Comparison of ENCODE assay signal across 19 cellular contexts in the genomic region with DNA sequence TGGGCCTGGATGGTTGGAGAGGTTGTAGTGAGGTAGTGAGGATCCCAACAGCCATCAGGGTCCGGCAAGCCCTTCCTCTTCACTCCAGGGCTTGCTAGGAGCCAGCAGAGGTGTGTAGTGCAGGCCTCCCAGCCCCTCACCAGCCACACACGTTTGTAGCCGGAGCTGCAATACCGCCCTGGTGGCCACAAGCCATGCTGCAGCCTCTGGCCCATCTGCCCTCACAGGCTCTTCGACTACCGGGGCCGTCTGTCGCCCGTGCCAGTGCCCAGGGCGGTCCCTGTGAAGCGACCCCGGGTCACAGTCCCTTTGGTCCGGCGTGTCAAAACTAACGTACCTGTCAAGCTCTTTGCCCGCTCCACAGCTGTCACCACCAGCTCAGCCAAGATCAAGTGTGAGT. TPM values are rescaled to one million over a fixed set of nuclear protein-coding genes. Genes with fewer than 3 reads are reported as not detected.
DNase-seq lines count a peak whose midpoint lies in the region; ATAC-seq and TF ChIP-seq lines count a peak whose summit lies in the region.
"Had no signal": no experiment of that assay in that cellular context is flagged by ENCODE, and none has a peak within 500 bp of the region (broad histone marks: within the 10 kb centered on the region; RNA-seq: fewer than 3 reads in every experiment).

No MANE protein-coding gene starts in this region.

- H3K27ac Mint-ChIP-seq in activated naive CD4-positive, alpha-beta T cell treated with anti-CD3 and anti-CD28 coated beads, Interleukin-2, amount 50 U/mL, for 72 hours = peak overlapping the region; percentile 55 to 75
- no peak overlapping the region for H3K27ac Mint-ChIP-seq in HFFc6

- peak; percentile 52 for TF ChIP-seq CTCF in HFFc6 (IDR thresholded peaks at IDR 0.05)
- peak; percentile 15 for TF ChIP-seq CTCF in choroid plexus epithelial cell (conservative IDR thresholded peaks at IDR 0.05; ENCODE audit: low read depth, low read length)
- no peak for TF ChIP-seq CTCF in sigmoid colon (IDR thresholded peaks at IDR 0.05)

- no peak overlapping the region for H3K4me3 ChIP-seq in choroid plexus epithelial cell (ENCODE audit: low read depth, low read length)
- no peak overlapping the region for H3K4me3 ChIP-seq in sigmoid colon
- H3K4me3 ChIP-seq: A549, uterus had no signal

- H3K9me3 Mint-ChIP-seq in activated naive CD4-positive, alpha-beta T cell treated with anti-CD3 and anti-CD28 coated beads, Interleukin-2, amount 50 U/mL, for 72 hours = no peaks in the 10 kb centered on the region
- no peaks in the 10 kb centered on the region for H3K9me3 Mint-ChIP-seq in HFFc6
- H3K9me3 Mint-ChIP-seq: stimulated activated naive CD8-positive, alpha-beta T cell treated with anti-CD3 and anti-CD28 coated beads, Interleukin-15, amount 100 ng/mL, for 72 hours had no signal

- WGBS in sigmoid colon, 2 donors = 93% methylated on average over 16 of the region's 16 CpGs

- no peak overlapping the region for H3K4me3 Mint-ChIP-seq in HFFc6
- H3K4me3 Mint-ChIP-seq: stimulated activated naive CD8-positive, alpha-beta T cell treated with anti-CD3 and anti-CD28 coated beads, Interleukin-15, amount 100 ng/mL, for 72 hours had no signal

- no peaks in the 10 kb centered on the region for H3K27me3 ChIP-seq in sigmoid colon
- H3K27me3 ChIP-seq: uterus had no signal

- no peaks in the 10 kb centered on the region for H3K9me3 ChIP-seq in sigmoid colon
- H3K9me3 ChIP-seq: A549, uterus had no signal

- no peak for ATAC-seq in activated naive CD4-positive, alpha-beta T cell treated with anti-CD3 and anti-CD28 coated beads, Interleukin-2, amount 50 U/mL, for 72 hours
- ATAC-seq: stimulated activated naive CD8-positive, alpha-beta T cell treated with anti-CD3 and anti-CD28 coated beads, Interleukin-15, amount 100 ng/mL, for 72 hours had no signal

- TF ChIP-seq EP300 in sigmoid colon (IDR thresholded peaks at IDR 0.05) = no peak

- H3K27me3 Mint-ChIP-seq in HFFc6 (ENCODE audit: insufficient read depth) = peaks cover 5% of the 10 kb centered on the region; the same call in 1 of the 2 replicates
- H3K27me3 Mint-ChIP-seq: stimulated activated naive CD8-positive, alpha-beta T cell treated with anti-CD3 and anti-CD28 coated beads, Interleukin-15, amount 100 ng/mL, for 72 hours had no signal

- peaks cover 0 to 3% of the 10 kb centered on the region in 2 donors for H3K36me3 Mint-ChIP-seq in activated naive CD4-positive, alpha-beta T cell treated with anti-CD3 and anti-CD28 coated beads, Interleukin-2, amount 50 U/mL, for 72 hours
- H3K36me3 Mint-ChIP-seq in HFFc6 (ENCODE audit: low read depth) = peaks cover 8% of the 10 kb centered on the region; the same call in 1 of the 2 replicates

- DNase-seq in activated naive CD4-positive, alpha-beta T cell treated with anti-CD3 and anti-CD28 coated beads, Interleukin-2, amount 50 U/mL, for 72 hours (ENCODE audit: low spot score in 2 of 2) = no peak
- no peak for DNase-seq in activated naive CD4-positive, alpha-beta T cell (lab: John Stamatoyannopoulos, UW)
- DNase-seq in HFFc6 (no peak), choroid plexus epithelial cell (ENCODE audit: low read depth) (no peak), sigmoid colon (peak; percentile 51), SKM-1 treated with dmso at 0.1 percent for 144 hours (lab: John Stamatoyannopoulos, UW; ENCODE audit: unreplicated experiment) (no peak), AG08396 (ENCODE audit: low spot score) (no peak), NCI-H187 treated with DMSO at 0.1 percent for 48 hours (lab: John Stamatoyannopoulos, UW) (no peak)
- DNase-seq: activated CD4-positive, alpha-beta T cell treated with anti-CD3 and anti-CD28 coated beads for 48 hours; activated CD8-positive, alpha-beta memory T cell treated with anti-CD3 and anti-CD28 coated beads, Interleukin-2, amount 50 U/mL, for 48 hours; activated naive CD4-positive, alpha-beta T cell treated with anti-CD3 and anti-CD28 coated beads, Interleukin-2, amount 50 U/mL, for 16 hours; NCI-H2081 treated with DMSO at 0.1 percent for 48 hours; NCI-H526; retina; stimulated activated CD4-positive, alpha-beta T cell treated with anti-CD3 and anti-CD28 coated beads, Interleukin-15, amount 100 ng/mL, for 24 hours; stimulated activated naive CD8-positive, alpha-beta T cell treated with anti-CD3 and anti-CD28 coated beads, Interleukin-15, amount 100 ng/mL, for 72 hours; T-helper 9 cell; uterus had no signal

- no peaks in the 10 kb centered on the region for H3K4me1 ChIP-seq in sigmoid colon
- H3K4me1 ChIP-seq: A549, uterus had no signal

- no peak for TF ChIP-seq POLR2A in sigmoid colon (IDR thresholded peaks at IDR 0.05)

- intact Hi-C loops in sigmoid colon (cut with DNase I) = no loop called here

- peaks cover 12% of the 10 kb centered on the region for H3K4me1 Mint-ChIP-seq in HFFc6 (ENCODE audit: low read depth)

- peaks cover 0 to 75% (median 43%) of the 10 kb centered on the region in 4 donors for H3K36me3 ChIP-seq in sigmoid colon
- H3K36me3 ChIP-seq: uterus had no signal

- H3K27ac ChIP-seq in sigmoid colon = no peak overlapping the region
- H3K27ac ChIP-seq: A549, uterus had no signal

RNA-seq across cellular contexts. Expression of gene EIF2S2, which starts 36.4 kb away (rescaled TPM):
- total RNA-seq in activated naive CD4-positive, alpha-beta T cell treated with anti-CD3 and anti-CD28 coated beads, Interleukin-2, amount 50 U/mL, for 72 hours = 100 to 1,000 TPM; 116 to 125 TPM
- 100 to 1,000 TPM in 1 of 6 experiments, 10 to 100 TPM in 5; 85.7 to 101 (median 94.5) TPM for total RNA-seq in HFFc6 (2021; fragmentation: NEBNext Ultra II Directional; extraction: Animal tissue kit (Norgen Biotek cat#: 25700))
- 10 to 100 TPM; 44.6 to 52.8 (median 47.4) TPM for total RNA-seq in sigmoid colon
- 10 to 100 TPM; 55.3 to 69.8 (median 63.3) TPM for polyA plus RNA-seq in sigmoid colon

Comparison
In these comparisons a context has a peak if more than half of its experiments do, and no peak if none do; other contexts are left out.
1. CTCF ChIP-seq: peak in HFFc6 (single experiment) and choroid plexus epithelial cell (single experiment); none in sigmoid colon (0 of 4).